In genomic region chr9:125176632-125177031, GRCh38 we compare ENCODE assay signal across 14 cellular contexts. TPM values are rescaled to one million over a fixed set of nuclear protein-coding genes. Genes with fewer than 3 reads are reported as not detected.
DNase-seq lines count a peak whose midpoint lies in the region; ATAC-seq and TF ChIP-seq lines count a peak whose summit lies in the region.
"Had no signal": no experiment of that assay in that cellular context is flagged by ENCODE, and none has a peak within 500 bp of the region (broad histone marks: within the 10 kb centered on the region; RNA-seq: fewer than 3 reads in every experiment).

No MANE protein-coding gene starts in this region.

- H3K4me1 Mint-ChIP-seq in stimulated activated effector memory CD8-positive, alpha-beta T cell treated with anti-CD3 and anti-CD28 coated beads, Interleukin-12 subunit alpha, Interleukin-12 subunit beta, amount 100 ng/mL, for 72 hours: peaks cover 57% of the 10 kb centered on the region

- no peak for TF ChIP-seq CTCF in fibroblast of villous mesenchyme (IDR thresholded peaks at IDR 0.05; ENCODE audit: insufficient read depth, low read depth, low read length)

- peak overlapping the region; percentile 84 for H3K27ac ChIP-seq in SK-N-MC
- H3K27ac ChIP-seq: C4-2B, PC-9, WERI-Rb-1 had no signal

- no peaks in the 10 kb centered on the region for H3K9me3 Mint-ChIP-seq in stimulated activated effector memory CD8-positive, alpha-beta T cell treated with anti-CD3 and anti-CD28 coated beads, Interleukin-12 subunit alpha, Interleukin-12 subunit beta, amount 100 ng/mL, for 72 hours

- H3K36me3 Mint-ChIP-seq in stimulated activated effector memory CD8-positive, alpha-beta T cell treated with anti-CD3 and anti-CD28 coated beads, Interleukin-12 subunit alpha, Interleukin-12 subunit beta, amount 100 ng/mL, for 72 hours: peaks cover 28% of the 10 kb centered on the region

- peak; percentile 70 for DNase-seq in GM03348 (ENCODE audit: low spot score)
- DNase-seq in SK-N-MC (ENCODE audit: low read depth, low spot score): no peak
- DNase-seq in fibroblast of villous mesenchyme (ENCODE audit: low read depth): peak; percentile 81
- no peak for DNase-seq in stimulated activated effector memory CD8-positive, alpha-beta T cell treated with anti-CD3 and anti-CD28 coated beads, Interleukin-12 subunit alpha, Interleukin-12 subunit beta, amount 100 ng/mL, for 72 hours (ENCODE audit: low spot score in 2 of 2)
- DNase-seq in stimulated activated naive CD4-positive, alpha-beta T cell (lab: John Stamatoyannopoulos, UW): no peak
- no peak for DNase-seq in RKO (ENCODE audit: low spot score)
- DNase-seq in activated CD8-positive, alpha-beta memory T cell treated with anti-CD3 and anti-CD28 coated beads, Interleukin-2, amount 50 U/mL, for 4 hours: no peak
- DNase-seq: activated gamma-delta T cell, NCI-H187 treated with DMSO at 0.1 percent for 48 hours, NCI-H524 treated with DMSO at 0.1 percent for 48 hours, PC-9, WERI-Rb-1 had no signal

- H3K4me3 Mint-ChIP-seq in stimulated activated effector memory CD8-positive, alpha-beta T cell treated with anti-CD3 and anti-CD28 coated beads, Interleukin-12 subunit alpha, Interleukin-12 subunit beta, amount 100 ng/mL, for 72 hours: no peak overlapping the region

- H3K27ac Mint-ChIP-seq in stimulated activated effector memory CD8-positive, alpha-beta T cell treated with anti-CD3 and anti-CD28 coated beads, Interleukin-12 subunit alpha, Interleukin-12 subunit beta, amount 100 ng/mL, for 72 hours: peak overlapping the region; percentile 57

- peak overlapping the region; percentile 40 for H3K4me3 ChIP-seq in SK-N-MC
- no peak overlapping the region for H3K4me3 ChIP-seq in fibroblast of villous mesenchyme (ENCODE audit: low read depth, low read length)
- H3K4me3 ChIP-seq: PC-9 had no signal

- H3K9me3 ChIP-seq in SK-N-MC (ENCODE audit: low read depth, low read length): no peaks in the 10 kb centered on the region

- peaks cover 10% of the 10 kb centered on the region; the same call in 1 of the 2 replicates for H3K36me3 ChIP-seq in SK-N-MC (ENCODE audit: insufficient read depth, low read length)

- H3K9ac ChIP-seq in SK-N-MC (ENCODE audit: insufficient read length): peak overlapping the region; percentile 15

- ATAC-seq in stimulated activated effector memory CD8-positive, alpha-beta T cell treated with anti-CD3 and anti-CD28 coated beads, Interleukin-12 subunit alpha, Interleukin-12 subunit beta, amount 100 ng/mL, for 72 hours: no peak
- ATAC-seq: esophagus mucosa had no signal

RNA-seq across cellular contexts. Expression of gene PPP6C, which starts 13.0 kb away (rescaled TPM):
- total RNA-seq in fibroblast of villous mesenchyme: 27.4 and 43.2 TPM in 2 replicates

RNA-seq across cellular contexts. Expression of gene RABEPK, which starts 23.7 kb away (rescaled TPM):
- total RNA-seq in fibroblast of villous mesenchyme: 32.0 and 33.8 TPM in 2 replicates

RNA-seq across cellular contexts. Expression of gene SCAI, which starts 33.3 kb away (rescaled TPM):
- 6.8 and 9.1 TPM in 2 replicates for total RNA-seq in fibroblast of villous mesenchyme

Comparison
In these comparisons a context has a peak if more than half of its experiments do, and no peak if none do; other contexts are left out.
1. DNase-seq: peak in GM03348 (single experiment) and fibroblast of villous mesenchyme (single experiment); none in SK-N-MC (single experiment), stimulated activated effector memory CD8-positive, alpha-beta T cell treated with anti-CD3 and anti-CD28 coated beads, Interleukin-12 subunit alpha, Interleukin-12 subunit beta, amount 100 ng/mL, for 72 hours (0 of 2), stimulated activated naive CD4-positive, alpha-beta T cell (0 of 6), RKO (single experiment) and activated CD8-positive, alpha-beta memory T cell treated with anti-CD3 and anti-CD28 coated beads, Interleukin-2, amount 50 U/mL, for 4 hours (single experiment).